In the genomic region with DNA sequence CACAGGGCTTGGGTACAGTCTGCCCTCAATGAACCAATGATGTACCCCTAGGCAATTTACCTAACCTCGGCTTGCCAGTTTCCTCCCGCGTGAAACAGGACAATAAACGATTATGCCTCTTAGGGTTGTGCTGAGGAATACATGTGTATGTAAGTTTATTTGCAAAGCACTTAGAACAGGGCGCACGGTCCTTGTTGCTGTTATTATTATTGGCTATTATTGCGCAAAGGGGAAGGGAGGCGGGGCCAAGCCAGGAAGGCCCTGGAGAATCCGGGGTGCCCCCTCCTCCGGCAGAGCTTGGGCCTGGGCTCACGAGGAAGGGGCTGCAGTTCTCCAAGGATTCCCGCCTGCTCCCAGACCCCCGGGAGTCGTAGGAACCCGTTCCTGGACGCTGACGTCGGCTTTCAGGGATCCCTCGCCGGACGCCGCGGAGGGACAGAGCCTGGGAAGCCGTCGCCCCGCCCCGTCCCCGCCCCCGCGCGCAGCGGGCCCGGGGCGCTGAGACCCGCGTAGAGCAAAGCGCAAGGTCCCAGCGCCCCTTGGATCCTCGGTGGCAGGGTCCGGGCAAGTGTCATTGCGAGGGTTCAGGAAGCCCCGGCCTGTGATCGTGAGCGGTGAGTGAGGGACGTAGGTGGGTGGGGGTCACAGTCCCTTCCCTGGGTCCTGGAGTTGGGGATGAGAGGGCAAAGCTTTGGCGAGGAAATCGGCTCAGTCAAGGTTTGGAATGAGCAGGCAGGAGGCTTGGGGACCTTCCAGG, we compare ENCODE assay signal across 8 cellular contexts. TPM values are rescaled to one million over a fixed set of nuclear protein-coding genes. Genes with fewer than 3 reads are reported as not detected.
DNase-seq lines count a peak whose midpoint lies in the region; ATAC-seq and TF ChIP-seq lines count a peak whose summit lies in the region.

Gene TMEM91, plus strand, starts transcription at position 293 of the 757 bp plus-strand sequence. CDS start 1,777 bp downstream, outside the sequence.

- no peaks in the 10 kb centered on the region for H3K9me3 Mint-ChIP-seq in activated T-helper 1 cell treated with anti-CD3 and anti-CD28 coated beads, Interleukin-12 subunit alpha, Interleukin-12 subunit beta, Interleukin-2, Interleukin-4 antibody, amounts not matched to agents 30 ng/mL and 10 ng/mL and 1 ng/mL, durations not matched to agents 14 hours and 24 hours and 36 hours
- peaks cover 12% of the 10 kb centered on the region for H3K9me3 Mint-ChIP-seq in glutamatergic neuron (ENCODE audit: unreplicated experiment)

- H3K4me1 Mint-ChIP-seq in activated T-helper 1 cell treated with anti-CD3 and anti-CD28 coated beads, Interleukin-12 subunit alpha, Interleukin-12 subunit beta, Interleukin-2, Interleukin-4 antibody, amounts not matched to agents 30 ng/mL and 10 ng/mL and 1 ng/mL, durations not matched to agents 14 hours and 24 hours and 36 hours (ENCODE audit: low read depth) = peaks cover 14% of the 10 kb centered on the region
- H3K4me1 Mint-ChIP-seq in glutamatergic neuron (ENCODE audit: low read depth, unreplicated experiment) = peaks cover 17% of the 10 kb centered on the region

- no peaks in the 10 kb centered on the region for H3K36me3 ChIP-seq in ovary

- H3K27ac Mint-ChIP-seq in activated T-helper 1 cell treated with anti-CD3 and anti-CD28 coated beads, Interleukin-12 subunit alpha, Interleukin-12 subunit beta, Interleukin-2, Interleukin-4 antibody, amounts not matched to agents 30 ng/mL and 10 ng/mL and 1 ng/mL, durations not matched to agents 14 hours and 24 hours and 36 hours = peak within 1 kb of the TSS; percentile 83
- H3K27ac Mint-ChIP-seq in glutamatergic neuron (ENCODE audit: unreplicated experiment) = peak within 1 kb of the TSS; percentile 69

- 1 to 3% (median 3%) methylated on average over 25 to 47 of the region's 47 CpGs for WGBS in ovary, 3 donors

- peak within 1 kb of the TSS; percentile 52 for H3K4me3 ChIP-seq in ovary

- peak; percentile 35 for DNase-seq in NCI-H146 (lab: John Stamatoyannopoulos, UW)
- DNase-seq in NCI-H146 treated with DMSO at 0.1 percent for 48 hours (lab: John Stamatoyannopoulos, UW; ENCODE audit: unreplicated experiment) = no peak
- DNase-seq in activated T-helper 1 cell treated with anti-CD3 and anti-CD28 coated beads, Interleukin-12 subunit alpha, Interleukin-12 subunit beta, Interleukin-2, Interleukin-4 antibody, amounts not matched to agents 30 ng/mL and 10 ng/mL and 1 ng/mL, durations not matched to agents 14 hours and 24 hours and 36 hours (ENCODE audit: low spot score) = no peak
- DNase-seq in glutamatergic neuron = peak; percentile 81
- DNase-seq in ovary = peak; percentile 39 to 70 (median 56)
- DNase-seq in erythroblast (lab: John Stamatoyannopoulos, UW) = no peak

- ATAC-seq in GM21528 (IDR thresholded peaks at IDR 0.05; ENCODE audit: low FRiP score, unreplicated experiment) = no peak
- ATAC-seq in HG03039 (IDR thresholded peaks at IDR 0.05; ENCODE audit: unreplicated experiment) = no peak

- H3K9me3 ChIP-seq in ovary = no peaks in the 10 kb centered on the region

- H3K27me3 Mint-ChIP-seq in activated T-helper 1 cell treated with anti-CD3 and anti-CD28 coated beads, Interleukin-12 subunit alpha, Interleukin-12 subunit beta, Interleukin-2, Interleukin-4 antibody, amounts not matched to agents 30 ng/mL and 10 ng/mL and 1 ng/mL, durations not matched to agents 14 hours and 24 hours and 36 hours (ENCODE audit: insufficient read depth) = peaks cover 2% of the 10 kb centered on the region
- H3K27me3 Mint-ChIP-seq in glutamatergic neuron (ENCODE audit: unreplicated experiment) = peaks cover 6% of the 10 kb centered on the region

- H3K4me3 Mint-ChIP-seq in activated T-helper 1 cell treated with anti-CD3 and anti-CD28 coated beads, Interleukin-12 subunit alpha, Interleukin-12 subunit beta, Interleukin-2, Interleukin-4 antibody, amounts not matched to agents 30 ng/mL and 10 ng/mL and 1 ng/mL, durations not matched to agents 14 hours and 24 hours and 36 hours = peak within 1 kb of the TSS; percentile 82
- peak within 1 kb of the TSS; percentile 82 for H3K4me3 Mint-ChIP-seq in glutamatergic neuron (ENCODE audit: unreplicated experiment)

- TF ChIP-seq POLR2A in ovary (IDR thresholded peaks at IDR 0.05) (no peak), erythroblast (IDR thresholded peaks at IDR 0.05; ENCODE audit: low read length) (no peak)

- TF ChIP-seq CTCF in glutamatergic neuron (IDR thresholded peaks at IDR 0.05; ENCODE audit: partially characterized antibody, unreplicated experiment) (no peak), ovary (IDR thresholded peaks at IDR 0.05) (no peak)

- peaks cover 8% of the 10 kb centered on the region for H3K4me1 ChIP-seq in ovary (ENCODE audit: insufficient read depth)

- no peaks in the 10 kb centered on the region for H3K27me3 ChIP-seq in ovary

- H3K27ac ChIP-seq in ovary = peak within 1 kb of the TSS; percentile 41 to 53

- no peak for TF ChIP-seq EP300 in ovary (IDR thresholded peaks at IDR 0.05)

- intact Hi-C loops in activated T-helper 1 cell treated with anti-CD3 and anti-CD28 coated beads, Interleukin-12 subunit alpha, Interleukin-12 subunit beta, Interleukin-2, Interleukin-4 antibody, amounts not matched to agents 30 ng/mL and 10 ng/mL and 1 ng/mL, durations not matched to agents 14 hours and 24 hours and 36 hours (cut with micrococcal nuclease) = no loop called here
- intact Hi-C loops in ovary (cut with DNase I) = no loop called here

- H3K36me3 Mint-ChIP-seq in activated T-helper 1 cell treated with anti-CD3 and anti-CD28 coated beads, Interleukin-12 subunit alpha, Interleukin-12 subunit beta, Interleukin-2, Interleukin-4 antibody, amounts not matched to agents 30 ng/mL and 10 ng/mL and 1 ng/mL, durations not matched to agents 14 hours and 24 hours and 36 hours (ENCODE audit: low read depth) = peaks cover 4% of the 10 kb centered on the region
- H3K36me3 Mint-ChIP-seq in glutamatergic neuron (ENCODE audit: unreplicated experiment) = no peaks in the 10 kb centered on the region

RNA-seq across cellular contexts. Expression of gene TMEM91, which starts in this region (rescaled TPM):
- 2.8 and 2.9 TPM in 2 replicates for total RNA-seq in activated T-helper 1 cell treated with anti-CD3 and anti-CD28 coated beads, Interleukin-12 subunit alpha, Interleukin-12 subunit beta, Interleukin-2, Interleukin-4 antibody, amounts not matched to agents 30 ng/mL and 10 ng/mL and 1 ng/mL, durations not matched to agents 14 hours and 24 hours and 36 hours
- total RNA-seq in glutamatergic neuron (ENCODE audit: unreplicated experiment) (52.6 TPM), ovary (10 to 100 TPM in 3 of 7 donors, 1 to 10 TPM in 4; 6.5 to 22.3 (median 9.9) TPM)
- 10 to 100 TPM in 1 of 2 donors, 1 to 10 TPM in 1; 6.2 to 16.1 TPM for polyA plus RNA-seq in ovary

Comparison
In these comparisons a context has a peak if more than half of its experiments do, and no peak if none do; other contexts are left out.
1. DNase-seq: peak in NCI-H146 (single experiment), glutamatergic neuron (single experiment) and ovary (5 of 5); none in NCI-H146 treated with DMSO at 0.1 percent for 48 hours (single experiment), activated T-helper 1 cell treated with anti-CD3 and anti-CD28 coated beads, Interleukin-12 subunit alpha, Interleukin-12 subunit beta, Interleukin-2, Interleukin-4 antibody, amounts not matched to agents 30 ng/mL and 10 ng/mL and 1 ng/mL, durations not matched to agents 14 hours and 24 hours and 36 hours (single experiment) and erythroblast (0 of 2).